ENCODE assay signal across 10 cellular contexts in the genomic region with DNA sequence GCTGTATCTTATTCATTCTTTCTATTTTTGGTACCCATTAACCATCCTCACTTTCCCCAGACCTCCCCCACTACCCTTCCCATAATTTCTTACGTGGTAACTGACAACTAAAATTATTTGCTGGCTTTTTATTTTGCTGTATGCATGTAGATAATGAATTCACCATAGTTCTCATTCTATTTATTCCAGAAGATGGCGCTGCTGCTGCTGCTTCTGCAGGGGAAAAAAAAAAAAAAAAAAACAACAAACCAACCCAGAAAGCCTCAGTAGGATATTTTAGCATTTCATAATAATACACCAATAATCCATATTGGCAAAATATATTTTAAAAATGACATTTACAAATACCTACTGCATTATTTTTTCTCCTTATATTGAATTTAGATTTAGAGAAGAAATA.
A peak's percentile ranks its signal among the peaks of the same experiment; 100 is the strongest.
DNase-seq lines count a peak whose midpoint lies in the region; ATAC-seq and TF ChIP-seq lines count a peak whose summit lies in the region.
"Had no signal": no experiment of that assay in that cellular context is flagged by ENCODE, and none has a peak within 500 bp of the region (broad histone marks: within the 10 kb centered on the region; RNA-seq: fewer than 3 reads in every experiment).

No MANE protein-coding gene starts in this region.

- peak; percentile 61 for TF ChIP-seq CTCF in progenitor cell of endocrine pancreas (IDR thresholded peaks at IDR 0.05; ENCODE audit: unreplicated experiment)

- peak; percentile 12 for DNase-seq in NCI-H2171 treated with DMSO at 0.1 percent for 48 hours (lab: John Stamatoyannopoulos, UW)
- no peak for DNase-seq in NCI-H2171 (lab: John Stamatoyannopoulos, UW)
- peak; percentile 14 for DNase-seq in NCI-H1105 treated with DMSO at 0.1 percent for 48 hours (lab: John Stamatoyannopoulos, UW)
- peak; percentile 1 for DNase-seq in cerebellar cortex (ENCODE audit: low spot score)
- no peak for DNase-seq in progenitor cell of endocrine pancreas (ENCODE audit: low spot score, unreplicated experiment)
- no peak for DNase-seq in D341Med (ENCODE audit: low spot score)
- no peak for DNase-seq in activated effector memory CD4-positive, alpha-beta T cell treated with Interleukin-2 at 50 U/mL for 16 hours
- DNase-seq in activated naive CD4-positive, alpha-beta T cell treated with anti-CD3 and anti-CD28 coated beads, Interleukin-2, amount 50 U/mL, for 72 hours (ENCODE audit: low spot score in 2 of 2), result no peak
- DNase-seq: colonic mucosa, NCI-H446 treated with DMSO at 0.1 percent for 48 hours had no signal

- no peaks in the 10 kb centered on the region for H3K36me3 Mint-ChIP-seq in progenitor cell of endocrine pancreas (ENCODE audit: insufficient read depth)
- no peaks in the 10 kb centered on the region for H3K36me3 Mint-ChIP-seq in activated naive CD4-positive, alpha-beta T cell treated with anti-CD3 and anti-CD28 coated beads, Interleukin-2, amount 50 U/mL, for 72 hours

- H3K9me3 Mint-ChIP-seq in progenitor cell of endocrine pancreas (ENCODE audit: low read depth), result peaks cover 8% of the 10 kb centered on the region
- no peaks in the 10 kb centered on the region for H3K9me3 Mint-ChIP-seq in activated naive CD4-positive, alpha-beta T cell treated with anti-CD3 and anti-CD28 coated beads, Interleukin-2, amount 50 U/mL, for 72 hours

- no peak overlapping the region for H3K4me3 Mint-ChIP-seq in progenitor cell of endocrine pancreas (ENCODE audit: low read depth)

- H3K4me1 Mint-ChIP-seq in progenitor cell of endocrine pancreas (ENCODE audit: low read depth), result no peaks in the 10 kb centered on the region

- H3K27ac Mint-ChIP-seq in progenitor cell of endocrine pancreas, result no peak overlapping the region
- no peak overlapping the region for H3K27ac Mint-ChIP-seq in activated naive CD4-positive, alpha-beta T cell treated with anti-CD3 and anti-CD28 coated beads, Interleukin-2, amount 50 U/mL, for 72 hours

- H3K27me3 Mint-ChIP-seq in progenitor cell of endocrine pancreas, result no peaks in the 10 kb centered on the region

- no peak for ATAC-seq in activated naive CD4-positive, alpha-beta T cell treated with anti-CD3 and anti-CD28 coated beads, Interleukin-2, amount 50 U/mL, for 72 hours

Comparison
In these comparisons a context has a peak if more than half of its experiments do, and no peak if none do; other contexts are left out.
1. DNase-seq: peak in NCI-H2171 treated with DMSO at 0.1 percent for 48 hours (single experiment), NCI-H1105 treated with DMSO at 0.1 percent for 48 hours (single experiment) and cerebellar cortex (single experiment); none in NCI-H2171 (single experiment), progenitor cell of endocrine pancreas (single experiment), D341Med (single experiment), activated effector memory CD4-positive, alpha-beta T cell treated with Interleukin-2 at 50 U/mL for 16 hours (single experiment) and activated naive CD4-positive, alpha-beta T cell treated with anti-CD3 and anti-CD28 coated beads, Interleukin-2, amount 50 U/mL, for 72 hours (0 of 2).